In the genomic region with DNA sequence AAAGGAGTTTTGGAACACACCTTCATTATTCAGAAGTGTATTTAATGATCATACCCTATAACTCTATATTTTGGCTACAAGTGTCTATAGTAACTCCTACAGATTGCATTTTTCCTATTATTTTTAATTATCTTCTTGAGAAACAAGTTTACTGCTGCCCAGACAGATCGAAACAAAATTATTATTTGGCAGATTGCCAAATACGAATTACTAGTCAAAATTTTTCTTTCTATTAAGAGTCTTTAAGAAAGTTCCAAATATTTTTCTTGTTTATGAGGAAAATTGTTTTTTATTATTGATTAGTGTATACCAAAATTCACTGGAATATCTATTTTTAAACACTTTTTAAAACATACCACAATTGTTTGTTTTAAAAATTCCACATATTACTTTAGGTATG, we compare ENCODE assay signal across 7 cellular contexts.
"Had no signal": no experiment of that assay in that cellular context is flagged by ENCODE, and none has a peak within 500 bp of the region (broad histone marks: within the 10 kb centered on the region; RNA-seq: fewer than 3 reads in every experiment).

No MANE protein-coding gene starts in this region.

- H3K36me3 ChIP-seq: HAP-1 had no signal

- ATAC-seq: HCT116 had no signal

- H2AFZ ChIP-seq: GM23248 had no signal

- H3K27ac ChIP-seq: GM23248 had no signal

- DNase-seq: GM23248, GOT3, H7, KG1 had no signal

- H3K4me3 ChIP-seq: GM23248, HAP-1 had no signal

- H3K4me1 ChIP-seq: HAP-1 had no signal

- H3K9me3 ChIP-seq: HAP-1 had no signal

- FAIRE-seq: HTR-8/SVneo had no signal

- H3K9ac ChIP-seq: GM23248 had no signal
